33 cellular contexts compared by ENCODE assay signal in the genomic region with DNA sequence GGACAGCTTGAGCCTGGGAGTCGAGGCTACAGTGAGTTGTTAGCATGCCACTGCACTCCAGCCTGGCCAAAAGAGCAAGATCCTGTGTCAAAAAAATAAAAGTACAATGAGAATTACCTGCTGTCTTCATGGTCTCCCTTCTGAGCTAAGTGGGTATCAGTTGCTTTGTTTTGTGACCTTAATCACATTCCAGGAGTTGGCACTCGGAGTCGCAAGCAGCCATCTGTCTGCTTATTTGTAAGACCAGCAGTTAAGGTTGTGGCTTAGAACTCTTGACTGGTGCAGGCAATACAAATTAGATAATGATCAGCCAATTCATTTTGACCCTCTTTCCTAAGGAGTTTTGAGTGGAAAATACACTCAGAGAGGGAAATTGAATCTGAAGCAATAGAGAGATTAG.
"Had no signal": no experiment of that assay in that cellular context is flagged by ENCODE, and none has a peak within 500 bp of the region (broad histone marks: within the 10 kb centered on the region; RNA-seq: fewer than 3 reads in every experiment).

No MANE protein-coding gene starts in this region.

- H3K27me3 Mint-ChIP-seq: activated CD8-positive, alpha-beta memory T cell treated with anti-CD3 and anti-CD28 coated beads, Interleukin-2, amount 10 ng/mL, durations not matched to agents 7 days and 5 days had no signal

- H3K36me3 Mint-ChIP-seq: activated CD8-positive, alpha-beta memory T cell treated with anti-CD3 and anti-CD28 coated beads, Interleukin-2, amount 10 ng/mL, durations not matched to agents 7 days and 5 days; activated naive CD4-positive, alpha-beta T cell treated with anti-CD3 and anti-CD28 coated beads, Interleukin-2, amount 50 U/mL, for 24 hours; memory B cell; naive thymus-derived CD4-positive, alpha-beta T cell; stimulated activated naive B cell treated with anti-CD40 and anti-IgM and Interleukin-4, amounts not matched to agents 10 μg/mL and 1 μg/mL and 100 μg/mL, for 72 hours had no signal

- H3K9me3 ChIP-seq: gastrocnemius medialis, right atrium auricular region, stomach, thyroid gland, upper lobe of left lung, vagina had no signal

- H3K4me1 ChIP-seq: gastrocnemius medialis, parathyroid adenoma, right atrium auricular region, stomach, thyroid gland, upper lobe of left lung, vagina had no signal

- H3K9ac ChIP-seq: parathyroid adenoma had no signal

- DNase-seq: activated CD4-positive, alpha-beta T cell treated with anti-CD3 and anti-CD28 coated beads for 1 hour; activated CD4-positive, alpha-beta T cell treated with anti-CD3 and anti-CD28 coated beads, Interleukin-2, amount 50 U/mL, for 1 hour; activated CD8-positive, alpha-beta memory T cell treated with anti-CD3 and anti-CD28 coated beads, Interleukin-2, amount 10 ng/mL, durations not matched to agents 7 days and 5 days; activated CD8-positive, alpha-beta T cell treated with anti-CD3 and anti-CD28 coated beads for 36 hours; activated naive CD8-positive, alpha-beta T cell treated with anti-CD3 and anti-CD28 coated beads, Interleukin-2, amount 50 U/mL, for 24 hours; activated T-cell treated with anti-CD3 and anti-CD28 coated beads, Interleukin-2, amount 50 U/mL, for 48 hours; amygdala; central memory CD4-positive, alpha-beta T cell; dermis blood vessel endothelial cell; effector CD4-positive, alpha-beta T cell; erythroblast; gastrocnemius medialis; glutamatergic neuron; left cardiac atrium; left ventricle myocardium superior; midbrain; naive thymus-derived CD4-positive, alpha-beta T cell; nucleus accumbens; stimulated activated CD4-positive, alpha-beta T cell treated with anti-CD3 and anti-CD28 coated beads, Interleukin-15, amount 100 ng/mL, for 24 hours; stimulated activated CD4-positive, alpha-beta T cell treated with anti-CD3 and anti-CD28 coated beads, Interleukin-2, amount 100 ng/mL, for 24 hours; stimulated activated naive B cell treated with anti-CD40 and anti-IgM and Interleukin-4, amounts not matched to agents 10 μg/mL and 1 μg/mL and 100 μg/mL, for 72 hours; stomach; T1000; thyroid gland; upper lobe of left lung had no signal

- H3K79me2 ChIP-seq: hepatocyte, parathyroid adenoma had no signal

- H3K27ac ChIP-seq: gastrocnemius medialis, parathyroid adenoma, right atrium auricular region, stomach, thyroid gland, upper lobe of left lung, vagina had no signal

- H2AFZ ChIP-seq: hepatocyte, parathyroid adenoma had no signal

- H3K9me3 Mint-ChIP-seq: activated CD8-positive, alpha-beta T cell treated with anti-CD3 and anti-CD28 coated beads for 36 hours; activated naive CD4-positive, alpha-beta T cell treated with anti-CD3 and anti-CD28 coated beads, Interleukin-2, amount 50 U/mL, for 24 hours; activated naive CD8-positive, alpha-beta T cell treated with anti-CD3 and anti-CD28 coated beads, Interleukin-2, amount 50 U/mL, for 24 hours; activated T-helper 2 cell treated with anti-CD3 and anti-CD28 coated beads, Interferon-gamma antibody, Interleukin-2, Interleukin-4, amounts not matched to agents 10 μg/mL and 5 μg/mL and 100 μg/mL, durations not matched to agents 14 hours and 24 hours and 36 hours; memory B cell; naive thymus-derived CD4-positive, alpha-beta T cell; stimulated activated naive B cell treated with anti-CD40 and anti-IgM and Interleukin-4, amounts not matched to agents 10 μg/mL and 1 μg/mL and 100 μg/mL, for 72 hours; WTC11 had no signal

- H3K27me3 ChIP-seq: gastrocnemius medialis, hepatocyte, right atrium auricular region, stomach, thyroid gland, upper lobe of left lung, vagina had no signal

- H3K27ac Mint-ChIP-seq: activated CD8-positive, alpha-beta memory T cell treated with anti-CD3 and anti-CD28 coated beads, Interleukin-2, amount 10 ng/mL, durations not matched to agents 7 days and 5 days; activated CD8-positive, alpha-beta T cell treated with anti-CD3 and anti-CD28 coated beads for 36 hours; activated naive CD4-positive, alpha-beta T cell treated with anti-CD3 and anti-CD28 coated beads, Interleukin-2, amount 50 U/mL, for 24 hours; activated naive CD8-positive, alpha-beta T cell treated with anti-CD3 and anti-CD28 coated beads, Interleukin-2, amount 50 U/mL, for 24 hours; activated T-helper 2 cell treated with anti-CD3 and anti-CD28 coated beads, Interferon-gamma antibody, Interleukin-2, Interleukin-4, amounts not matched to agents 10 μg/mL and 5 μg/mL and 100 μg/mL, durations not matched to agents 14 hours and 24 hours and 36 hours; memory B cell; naive thymus-derived CD4-positive, alpha-beta T cell; stimulated activated naive B cell treated with anti-CD40 and anti-IgM and Interleukin-4, amounts not matched to agents 10 μg/mL and 1 μg/mL and 100 μg/mL, for 72 hours; WTC11 had no signal

- H3K4me1 Mint-ChIP-seq: activated naive CD4-positive, alpha-beta T cell treated with anti-CD3 and anti-CD28 coated beads, Interleukin-2, amount 50 U/mL, for 24 hours; activated naive CD8-positive, alpha-beta T cell treated with anti-CD3 and anti-CD28 coated beads, Interleukin-2, amount 50 U/mL, for 24 hours; memory B cell; naive thymus-derived CD4-positive, alpha-beta T cell; stimulated activated naive B cell treated with anti-CD40 and anti-IgM and Interleukin-4, amounts not matched to agents 10 μg/mL and 1 μg/mL and 100 μg/mL, for 72 hours had no signal

- H3K4me3 ChIP-seq: gastrocnemius medialis, hepatocyte, right atrium auricular region, stomach, thyroid gland, upper lobe of left lung, vagina had no signal

- H3K36me3 ChIP-seq: vagina had no signal

- H3K4me3 Mint-ChIP-seq: activated CD8-positive, alpha-beta memory T cell treated with anti-CD3 and anti-CD28 coated beads, Interleukin-2, amount 10 ng/mL, durations not matched to agents 7 days and 5 days; activated CD8-positive, alpha-beta T cell treated with anti-CD3 and anti-CD28 coated beads for 36 hours; activated naive CD4-positive, alpha-beta T cell treated with anti-CD3 and anti-CD28 coated beads, Interleukin-2, amount 50 U/mL, for 24 hours; activated naive CD8-positive, alpha-beta T cell treated with anti-CD3 and anti-CD28 coated beads, Interleukin-2, amount 50 U/mL, for 24 hours; memory B cell; naive thymus-derived CD4-positive, alpha-beta T cell; stimulated activated naive B cell treated with anti-CD40 and anti-IgM and Interleukin-4, amounts not matched to agents 10 μg/mL and 1 μg/mL and 100 μg/mL, for 72 hours; WTC11 had no signal

- ATAC-seq: activated CD8-positive, alpha-beta memory T cell treated with anti-CD3 and anti-CD28 coated beads, Interleukin-2, amount 10 ng/mL, durations not matched to agents 7 days and 5 days; activated CD8-positive, alpha-beta T cell treated with anti-CD3 and anti-CD28 coated beads for 36 hours; activated naive CD8-positive, alpha-beta T cell treated with anti-CD3 and anti-CD28 coated beads, Interleukin-2, amount 50 U/mL, for 24 hours; gastrocnemius medialis; left cardiac atrium; left ventricle myocardium superior; naive thymus-derived CD4-positive, alpha-beta T cell; stimulated activated naive B cell treated with anti-CD40 and anti-IgM and Interleukin-4, amounts not matched to agents 10 μg/mL and 1 μg/mL and 100 μg/mL, for 72 hours; WTC11 had no signal

- H3K4me2 ChIP-seq: hepatocyte had no signal
